ENCODE assay signal across 8 cellular contexts in genomic region chr19:55516878-55517620, GRCh38. TPM values are rescaled to one million over a fixed set of nuclear protein-coding genes. Genes with fewer than 3 reads are reported as not detected.
DNase-seq lines count a peak whose midpoint lies in the region; TF ChIP-seq lines count a peak whose summit lies in the region.

No MANE protein-coding gene starts in this region.

- H3K4me2 ChIP-seq in neural progenitor cell, result peak overlapping the region; percentile 85

- H2AFZ ChIP-seq in neural progenitor cell (replicated peaks), result peak overlapping the region; percentile 85

- peak; percentile 96 for DNase-seq in G401 (ENCODE audit: low spot score)
- peak; percentile 82 to 93 for DNase-seq in HAP-1 (ENCODE audit: low spot score in 2 of 2)
- peak; percentile 87 for DNase-seq in MG63
- peak; percentile 80 to 81 for DNase-seq in SHP77 (lab: John Stamatoyannopoulos, UW)
- peak; percentile 74 for DNase-seq in activated gamma-delta T cell (lab: John Stamatoyannopoulos, UW)
- peak; percentile 89 to 97 for DNase-seq in foreskin fibroblast
- DNase-seq in neural progenitor cell (ENCODE audit: low spot score), result peak; percentile 96

- TF ChIP-seq CTCF in foreskin fibroblast (IDR thresholded peaks at IDR 0.05; ENCODE audit: low read depth, low read length) (peak; percentile 95), neural progenitor cell (IDR thresholded peaks at IDR 0.05) (peak; percentile 90)

- H3K9me3 ChIP-seq in HAP-1, result no peaks in the 10 kb centered on the region
- H3K9me3 ChIP-seq in MG63, result no peaks in the 10 kb centered on the region
- no peaks in the 10 kb centered on the region for H3K9me3 ChIP-seq in neural progenitor cell (ENCODE audit: low read depth)
- H3K9me3 ChIP-seq in stomach smooth muscle (ENCODE audit: control insufficient read depth in 2 of 2, low read length in 2 of 2), result no peaks in the 10 kb centered on the region

- H4K20me1 ChIP-seq in neural progenitor cell (ENCODE audit: low read depth), result no peaks in the 10 kb centered on the region

- H3K36me3 ChIP-seq in HAP-1 (replicated peaks) (no peaks in the 10 kb centered on the region), MG63 (no peaks in the 10 kb centered on the region), neural progenitor cell (no peaks in the 10 kb centered on the region), stomach smooth muscle (ENCODE audit: control insufficient read depth in 2 of 2, insufficient read depth in 2 of 2, low read length in 2 of 2) (peaks cover 8 to 19% of the 10 kb centered on the region in 2 donors)

- H3K27ac ChIP-seq in neural progenitor cell, result no peak overlapping the region
- H3K27ac ChIP-seq in stomach smooth muscle (ENCODE audit: low read length), result peak overlapping the region; percentile 79

- in situ Hi-C loops in G401 (cut with HindIII; ENCODE audit: low sequenced_read_pairs) (no loop called here), HAP-1 (cut with MboI; ENCODE audit: low sequenced_read_pairs) (loop anchor here (5.0 kb wide), 1 partner anchor 110 kb away; no protein-coding TSS in a partner anchor)

- H3K4me1 ChIP-seq in HAP-1, result peaks cover 3% of the 10 kb centered on the region; the same call in 1 of the 2 replicates
- no peaks in the 10 kb centered on the region for H3K4me1 ChIP-seq in neural progenitor cell
- peaks cover 5% of the 10 kb centered on the region for H3K4me1 ChIP-seq in stomach smooth muscle (ENCODE audit: control insufficient read depth, insufficient read depth, low read length)

- no peaks in the 10 kb centered on the region for H3K36me3 Mint-ChIP-seq in neural progenitor cell

- no peaks in the 10 kb centered on the region for H3F3A ChIP-seq in neural progenitor cell (ENCODE audit: low read depth)

- H3K9ac ChIP-seq in neural progenitor cell, result no peak overlapping the region
- H3K9ac ChIP-seq in stomach smooth muscle (ENCODE audit: low read length in 2 of 2), result peak overlapping the region; percentile 64 to 76

- H3K27me3 Mint-ChIP-seq in neural progenitor cell (ENCODE audit: insufficient read depth, low read depth), result peaks cover 5% of the 10 kb centered on the region

- peak overlapping the region; percentile 77 for H3K4me3 Mint-ChIP-seq in neural progenitor cell

- peaks cover 3% of the 10 kb centered on the region for H3K4me1 Mint-ChIP-seq in neural progenitor cell

- H3K9me3 Mint-ChIP-seq in neural progenitor cell, result no peaks in the 10 kb centered on the region

- H3K4me3 ChIP-seq in HAP-1 (peak overlapping the region; percentile 23), MG63 (peak overlapping the region; percentile 15; the same call in 1 of the 2 replicates), foreskin fibroblast (ENCODE audit: low read depth in 1 of 2, low read length in 2 of 2) (peak overlapping the region; percentile 4 to 26), neural progenitor cell (peak overlapping the region; percentile 45), stomach smooth muscle (ENCODE audit: low read length in 2 of 2) (peak overlapping the region; percentile 59 to 72)

- H3K27me3 ChIP-seq in HAP-1 (ENCODE audit: low read depth), result no peaks in the 10 kb centered on the region; the same call in 1 of the 2 replicates
- H3K27me3 ChIP-seq in MG63, result no peaks in the 10 kb centered on the region
- peaks cover 5% of the 10 kb centered on the region for H3K27me3 ChIP-seq in neural progenitor cell
- no peaks in the 10 kb centered on the region for H3K27me3 ChIP-seq in stomach smooth muscle (ENCODE audit: control insufficient read depth in 1 of 2, insufficient read depth in 2 of 2, low read length in 2 of 2)

- peak overlapping the region; percentile 76 for H3K27ac Mint-ChIP-seq in neural progenitor cell

- H3K79me2 ChIP-seq in neural progenitor cell (ENCODE audit: low read depth), result no peaks in the 10 kb centered on the region

RNA-seq across cellular contexts. Expression of gene SBK2, which starts 19.9 kb away (rescaled TPM):
- 1.9 and 3.6 TPM in 2 replicates for total RNA-seq in G401 (2014; rRNA removed; shearing (Covaris generic))
- 0.20 TPM in 1 of 2 replicates, not detected in the other for total RNA-seq in MG63 (2014; rRNA removed; shearing (Covaris generic); ENCODE audit: low replicate concordance)
- total RNA-seq in neural progenitor cell (ENCODE audit: low replicate concordance), result 6.2 TPM in 1 of 2 replicates, not detected in the other

RNA-seq across cellular contexts. Expression of gene SBK3, which starts 28.3 kb away (rescaled TPM):
- 0.31 and 0.37 TPM in 2 replicates for total RNA-seq in G401 (2014; rRNA removed; shearing (Covaris generic))
- 0.43 TPM in 1 of 2 replicates, not detected in the other for total RNA-seq in MG63 (2014; rRNA removed; shearing (Covaris generic); ENCODE audit: low replicate concordance)
- total RNA-seq in neural progenitor cell (ENCODE audit: low replicate concordance), result 3.3 and 15.1 TPM in 2 replicates

RNA-seq across cellular contexts. Expression of gene SSC5D, which starts 28.8 kb away (rescaled TPM):
- 2.5 and 9.4 TPM in 2 replicates for total RNA-seq in G401 (2014; rRNA removed; shearing (Covaris generic))
- total RNA-seq in MG63 (2014; rRNA removed; shearing (Covaris generic); ENCODE audit: low replicate concordance), result 1.4 TPM in 1 of 2 replicates, not detected in the other
- total RNA-seq in neural progenitor cell (ENCODE audit: low replicate concordance), result 0.56 TPM in 1 of 2 replicates, not detected in the other

RNA-seq across cellular contexts. Expression of gene NAT14, which starts 32.1 kb away (rescaled TPM):
- 143 and 157 TPM in 2 replicates for total RNA-seq in G401 (2014; rRNA removed; shearing (Covaris generic))
- 19.7 and 35.1 TPM in 2 replicates for total RNA-seq in MG63 (2014; rRNA removed; shearing (Covaris generic); ENCODE audit: low replicate concordance)
- 16.2 and 49.2 TPM in 2 replicates for total RNA-seq in neural progenitor cell (ENCODE audit: low replicate concordance)

RNA-seq across cellular contexts. Expression of gene ZNF628, which starts 40.6 kb away (rescaled TPM):
- 13.3 and 27.6 TPM in 2 replicates for total RNA-seq in G401 (2014; rRNA removed; shearing (Covaris generic))
- total RNA-seq in MG63 (2014; rRNA removed; shearing (Covaris generic); ENCODE audit: low replicate concordance), result 3.1 and 4.0 TPM in 2 replicates
- 5.0 TPM in 1 of 2 replicates, not detected in the other for total RNA-seq in neural progenitor cell (ENCODE audit: low replicate concordance)

Comparison
In these comparisons a context has a peak if more than half of its experiments do, and no peak if none do; other contexts are left out.
1. H3K4me3 ChIP-seq: peak in every context shown above with its lines; median percentile 66 in stomach smooth muscle; 45 in neural progenitor cell; 23 in HAP-1; 15 in MG63; 15 in foreskin fibroblast.